ENCODE assay signal across 22 cellular contexts in genomic region chr1:15732686-15733081, GRCh38. TPM values are rescaled to one million over a fixed set of nuclear protein-coding genes. Genes with fewer than 3 reads are reported as not detected.
DNase-seq lines count a peak whose midpoint lies in the region; ATAC-seq and TF ChIP-seq lines count a peak whose summit lies in the region.
"Had no signal": no experiment of that assay in that cellular context is flagged by ENCODE, and none has a peak within 500 bp of the region (broad histone marks: within the 10 kb centered on the region; RNA-seq: fewer than 3 reads in every experiment).

No MANE protein-coding gene starts in this region.

- H3K27ac Mint-ChIP-seq in activated naive CD4-positive, alpha-beta T cell treated with anti-CD3 and anti-CD28 coated beads, Interleukin-2, amount 50 U/mL, for 72 hours, result peak overlapping the region; percentile 57 to 75
- H3K27ac Mint-ChIP-seq in endothelial cell (ENCODE audit: unreplicated experiment) (no peak overlapping the region), type B pancreatic cell (no peak overlapping the region)
- H3K27ac Mint-ChIP-seq in stimulated activated memory B cell treated with anti-CD40 and anti-IgM and Interleukin-4, amounts not matched to agents 10 μg/mL and 1 μg/mL and 100 μg/mL, for 72 hours, result peak overlapping the region; percentile 51
- no peak overlapping the region for H3K27ac Mint-ChIP-seq in activated T-helper 2 cell treated with anti-CD3 and anti-CD28 coated beads, Interferon-gamma antibody, Interleukin-2, Interleukin-4, amounts not matched to agents 10 μg/mL and 5 μg/mL and 100 μg/mL, durations not matched to agents 14 hours and 24 hours and 36 hours
- H3K27ac Mint-ChIP-seq: CD4-positive, CD25-positive, alpha-beta regulatory T cell; GM23338 had no signal

- no peaks in the 10 kb centered on the region for H3K4me1 Mint-ChIP-seq in endothelial cell (ENCODE audit: unreplicated experiment)
- peaks cover 2% of the 10 kb centered on the region for H3K4me1 Mint-ChIP-seq in stimulated activated memory B cell treated with anti-CD40 and anti-IgM and Interleukin-4, amounts not matched to agents 10 μg/mL and 1 μg/mL and 100 μg/mL, for 72 hours
- peaks cover 4% of the 10 kb centered on the region for H3K4me1 Mint-ChIP-seq in type B pancreatic cell (ENCODE audit: unreplicated experiment)
- H3K4me1 Mint-ChIP-seq in activated T-helper 2 cell treated with anti-CD3 and anti-CD28 coated beads, Interferon-gamma antibody, Interleukin-2, Interleukin-4, amounts not matched to agents 10 μg/mL and 5 μg/mL and 100 μg/mL, durations not matched to agents 14 hours and 24 hours and 36 hours (ENCODE audit: low read depth), result no peaks in the 10 kb centered on the region
- H3K4me1 Mint-ChIP-seq: CD4-positive, CD25-positive, alpha-beta regulatory T cell had no signal

- H3K27me3 Mint-ChIP-seq in endothelial cell (ENCODE audit: unreplicated experiment), result peaks cover 15% of the 10 kb centered on the region
- H3K27me3 Mint-ChIP-seq in stimulated activated memory B cell treated with anti-CD40 and anti-IgM and Interleukin-4, amounts not matched to agents 10 μg/mL and 1 μg/mL and 100 μg/mL, for 72 hours, result no peaks in the 10 kb centered on the region
- no peaks in the 10 kb centered on the region for H3K27me3 Mint-ChIP-seq in type B pancreatic cell
- no peaks in the 10 kb centered on the region for H3K27me3 Mint-ChIP-seq in activated T-helper 2 cell treated with anti-CD3 and anti-CD28 coated beads, Interferon-gamma antibody, Interleukin-2, Interleukin-4, amounts not matched to agents 10 μg/mL and 5 μg/mL and 100 μg/mL, durations not matched to agents 14 hours and 24 hours and 36 hours (ENCODE audit: low read depth)
- H3K27me3 Mint-ChIP-seq: CD4-positive, CD25-positive, alpha-beta regulatory T cell had no signal

- TF ChIP-seq CTCF in endothelial cell (IDR thresholded peaks at IDR 0.05; ENCODE audit: unreplicated experiment) (no peak), type B pancreatic cell (conservative IDR thresholded peaks at IDR 0.05) (no peak)

- H3K4me3 Mint-ChIP-seq in endothelial cell (ENCODE audit: unreplicated experiment) (peak overlapping the region; percentile 47), type B pancreatic cell (no peak overlapping the region)
- no peak overlapping the region for H3K4me3 Mint-ChIP-seq in stimulated activated memory B cell treated with anti-CD40 and anti-IgM and Interleukin-4, amounts not matched to agents 10 μg/mL and 1 μg/mL and 100 μg/mL, for 72 hours
- H3K4me3 Mint-ChIP-seq in activated T-helper 2 cell treated with anti-CD3 and anti-CD28 coated beads, Interferon-gamma antibody, Interleukin-2, Interleukin-4, amounts not matched to agents 10 μg/mL and 5 μg/mL and 100 μg/mL, durations not matched to agents 14 hours and 24 hours and 36 hours (ENCODE audit: low read depth), result no peak overlapping the region
- H3K4me3 Mint-ChIP-seq: CD4-positive, CD25-positive, alpha-beta regulatory T cell; GM23338 had no signal

- ATAC-seq in activated naive CD4-positive, alpha-beta T cell treated with anti-CD3 and anti-CD28 coated beads, Interleukin-2, amount 50 U/mL, for 72 hours, result no peak
- no peak for ATAC-seq in stimulated activated memory B cell treated with anti-CD40 and anti-IgM and Interleukin-4, amounts not matched to agents 10 μg/mL and 1 μg/mL and 100 μg/mL, for 72 hours
- ATAC-seq: GM12878, GM23338, Right ventricle myocardium inferior, SK-N-SH treated with all-trans-retinoic acid at 6 μM for 48 hours had no signal

- no peak for DNase-seq in activated naive CD4-positive, alpha-beta T cell treated with anti-CD3 and anti-CD28 coated beads, Interleukin-2, amount 50 U/mL, for 72 hours (ENCODE audit: low spot score in 2 of 2)
- DNase-seq in activated naive CD4-positive, alpha-beta T cell treated with Interleukin-2 at 50 U/mL for 16 hours, result no peak
- DNase-seq in endothelial cell (ENCODE audit: low spot score) (no peak), type B pancreatic cell (ENCODE audit: extremely low spot score, unreplicated experiment) (no peak), pons (ENCODE audit: low spot score) (no peak)
- no peak for DNase-seq in activated T-helper 2 cell treated with anti-CD3 and anti-CD28 coated beads, Interferon-gamma antibody, Interleukin-2, Interleukin-4, amounts not matched to agents 10 μg/mL and 5 μg/mL and 100 μg/mL, durations not matched to agents 14 hours and 24 hours and 36 hours (ENCODE audit: low spot score)
- DNase-seq: Caco-2; CD4-positive, CD25-positive, alpha-beta regulatory T cell; KBM-7; MV-4-11; NCI-H1105; NCI-H1694 treated with DMSO at 0.1 percent for 48 hours; NCI-H2227 treated with DMSO at 0.1 percent for 48 hours; NCI-H510A treated with DMSO at 0.1 percent for 48 hours; NCI-H748 treated with DMSO at 0.1 percent for 48 hours; SJCRH30 had no signal

- intact Hi-C loops in activated T-helper 2 cell treated with anti-CD3 and anti-CD28 coated beads, Interferon-gamma antibody, Interleukin-2, Interleukin-4, amounts not matched to agents 10 μg/mL and 5 μg/mL and 100 μg/mL, durations not matched to agents 14 hours and 24 hours and 36 hours (cut with micrococcal nuclease), result no loop called here

- no peaks in the 10 kb centered on the region for H3K36me3 Mint-ChIP-seq in activated naive CD4-positive, alpha-beta T cell treated with anti-CD3 and anti-CD28 coated beads, Interleukin-2, amount 50 U/mL, for 72 hours
- H3K36me3 Mint-ChIP-seq in endothelial cell (ENCODE audit: low read depth, unreplicated experiment) (peaks cover 23% of the 10 kb centered on the region), type B pancreatic cell (no peaks in the 10 kb centered on the region)
- H3K36me3 Mint-ChIP-seq in stimulated activated memory B cell treated with anti-CD40 and anti-IgM and Interleukin-4, amounts not matched to agents 10 μg/mL and 1 μg/mL and 100 μg/mL, for 72 hours, result peaks cover 33% of the 10 kb centered on the region
- peaks cover 19% of the 10 kb centered on the region for H3K36me3 Mint-ChIP-seq in activated T-helper 2 cell treated with anti-CD3 and anti-CD28 coated beads, Interferon-gamma antibody, Interleukin-2, Interleukin-4, amounts not matched to agents 10 μg/mL and 5 μg/mL and 100 μg/mL, durations not matched to agents 14 hours and 24 hours and 36 hours (ENCODE audit: low read depth)

- no peaks in the 10 kb centered on the region for H3K9me3 Mint-ChIP-seq in activated naive CD4-positive, alpha-beta T cell treated with anti-CD3 and anti-CD28 coated beads, Interleukin-2, amount 50 U/mL, for 72 hours
- H3K9me3 Mint-ChIP-seq in endothelial cell (ENCODE audit: unreplicated experiment) (no peaks in the 10 kb centered on the region), type B pancreatic cell (no peaks in the 10 kb centered on the region)
- H3K9me3 Mint-ChIP-seq in stimulated activated memory B cell treated with anti-CD40 and anti-IgM and Interleukin-4, amounts not matched to agents 10 μg/mL and 1 μg/mL and 100 μg/mL, for 72 hours, result no peaks in the 10 kb centered on the region
- H3K9me3 Mint-ChIP-seq in activated T-helper 2 cell treated with anti-CD3 and anti-CD28 coated beads, Interferon-gamma antibody, Interleukin-2, Interleukin-4, amounts not matched to agents 10 μg/mL and 5 μg/mL and 100 μg/mL, durations not matched to agents 14 hours and 24 hours and 36 hours, result no peaks in the 10 kb centered on the region
- H3K9me3 Mint-ChIP-seq: CD4-positive, CD25-positive, alpha-beta regulatory T cell; GM23338 had no signal

RNA-seq across cellular contexts. Expression of gene SLC25A34, which starts 3.4 kb away (rescaled TPM):
- 1 to 10 TPM in 1 of 2 donors, under 1 TPM in 1; 0.23 to 1.9 TPM for total RNA-seq in activated naive CD4-positive, alpha-beta T cell treated with anti-CD3 and anti-CD28 coated beads, Interleukin-2, amount 50 U/mL, for 72 hours
- total RNA-seq in endothelial cell (ENCODE audit: unreplicated experiment) (3.5 TPM), type B pancreatic cell (ENCODE audit: low replicate concordance) (2.4 and 3.8 TPM in 2 replicates)
- 1.1 and 1.6 TPM in 2 replicates for total RNA-seq in activated T-helper 2 cell treated with anti-CD3 and anti-CD28 coated beads, Interferon-gamma antibody, Interleukin-2, Interleukin-4, amounts not matched to agents 10 μg/mL and 5 μg/mL and 100 μg/mL, durations not matched to agents 14 hours and 24 hours and 36 hours

RNA-seq across cellular contexts. Expression of gene TMEM82, which starts 9.6 kb away (rescaled TPM):
- total RNA-seq in activated naive CD4-positive, alpha-beta T cell treated with anti-CD3 and anti-CD28 coated beads, Interleukin-2, amount 50 U/mL, for 72 hours, result not detected
- total RNA-seq in endothelial cell (ENCODE audit: unreplicated experiment) (not detected), type B pancreatic cell (ENCODE audit: low replicate concordance) (1.1 TPM in 2 replicates)
- total RNA-seq in activated T-helper 2 cell treated with anti-CD3 and anti-CD28 coated beads, Interferon-gamma antibody, Interleukin-2, Interleukin-4, amounts not matched to agents 10 μg/mL and 5 μg/mL and 100 μg/mL, durations not matched to agents 14 hours and 24 hours and 36 hours, result not detected in 2 replicates
- total RNA-seq: CD4-positive, CD25-positive, alpha-beta regulatory T cell; GM12878; GM23338; MCF 10A; Right ventricle myocardium inferior; SJCRH30 had no signal

RNA-seq across cellular contexts. Expression of gene FBLIM1, which starts 25.9 kb away (rescaled TPM):
- total RNA-seq in activated naive CD4-positive, alpha-beta T cell treated with anti-CD3 and anti-CD28 coated beads, Interleukin-2, amount 50 U/mL, for 72 hours, result under 1 TPM in 1 of 2 donors, not detected in 1; 0.21 TPM
- total RNA-seq in endothelial cell (ENCODE audit: unreplicated experiment), result 198 TPM
- total RNA-seq in type B pancreatic cell (ENCODE audit: low replicate concordance), result 78.3 and 182 TPM in 2 replicates
- total RNA-seq in activated T-helper 2 cell treated with anti-CD3 and anti-CD28 coated beads, Interferon-gamma antibody, Interleukin-2, Interleukin-4, amounts not matched to agents 10 μg/mL and 5 μg/mL and 100 μg/mL, durations not matched to agents 14 hours and 24 hours and 36 hours, result not detected in 2 replicates
- total RNA-seq: CD4-positive, CD25-positive, alpha-beta regulatory T cell had no signal

RNA-seq across cellular contexts. Expression of gene PLEKHM2, which starts 48.6 kb away (rescaled TPM):
- 10 to 100 TPM; 46.5 to 48.0 TPM for total RNA-seq in activated naive CD4-positive, alpha-beta T cell treated with anti-CD3 and anti-CD28 coated beads, Interleukin-2, amount 50 U/mL, for 72 hours
- total RNA-seq in endothelial cell (ENCODE audit: unreplicated experiment) (82.3 TPM), type B pancreatic cell (ENCODE audit: low replicate concordance) (54.9 and 57.5 TPM in 2 replicates)
- 55.9 and 61.6 TPM in 2 replicates for total RNA-seq in activated T-helper 2 cell treated with anti-CD3 and anti-CD28 coated beads, Interferon-gamma antibody, Interleukin-2, Interleukin-4, amounts not matched to agents 10 μg/mL and 5 μg/mL and 100 μg/mL, durations not matched to agents 14 hours and 24 hours and 36 hours

Comparison
In these comparisons a context has a peak if more than half of its experiments do, and no peak if none do; other contexts are left out.
1. H3K27ac Mint-ChIP-seq: peak in activated naive CD4-positive, alpha-beta T cell treated with anti-CD3 and anti-CD28 coated beads, Interleukin-2, amount 50 U/mL, for 72 hours (2 of 2) and stimulated activated memory B cell treated with anti-CD40 and anti-IgM and Interleukin-4, amounts not matched to agents 10 μg/mL and 1 μg/mL and 100 μg/mL, for 72 hours (single experiment); none in endothelial cell (single experiment), type B pancreatic cell (single experiment) and activated T-helper 2 cell treated with anti-CD3 and anti-CD28 coated beads, Interferon-gamma antibody, Interleukin-2, Interleukin-4, amounts not matched to agents 10 μg/mL and 5 μg/mL and 100 μg/mL, durations not matched to agents 14 hours and 24 hours and 36 hours (single experiment).
2. RNA of gene FBLIM1, which starts 25.9 kb away (total RNA-seq): 198 TPM in endothelial cell (single experiment) and 78.3 to 182 TPM in type B pancreatic cell; not detected in activated T-helper 2 cell treated with anti-CD3 and anti-CD28 coated beads, Interferon-gamma antibody, Interleukin-2, Interleukin-4, amounts not matched to agents 10 μg/mL and 5 μg/mL and 100 μg/mL, durations not matched to agents 14 hours and 24 hours and 36 hours and 0.21 TPM in activated naive CD4-positive, alpha-beta T cell treated with anti-CD3 and anti-CD28 coated beads, Interleukin-2, amount 50 U/mL, for 72 hours; every median in the first group is over 10 times any median in the second.